In genomic region chr3:47422743-47423142, GRCh38 we compare ENCODE assay signal across 15 cellular contexts. TPM values are rescaled to one million over a fixed set of nuclear protein-coding genes. Genes with fewer than 3 reads are reported as not detected.
DNase-seq lines count a peak whose midpoint lies in the region; ATAC-seq and TF ChIP-seq lines count a peak whose summit lies in the region.
"Had no signal": no experiment of that assay in that cellular context is flagged by ENCODE, and none has a peak within 500 bp of the region (broad histone marks: within the 10 kb centered on the region; RNA-seq: fewer than 3 reads in every experiment).

No MANE protein-coding gene starts in this region.

- H3K36me3 Mint-ChIP-seq in activated T-cell treated with anti-CD3 and anti-CD28 coated beads, Interleukin-2, amount 50 U/mL, for 72 hours (ENCODE audit: insufficient read depth in 2 of 2) = peaks cover 4% of the 10 kb centered on the region in 2 donors
- peaks cover 5% of the 10 kb centered on the region for H3K36me3 Mint-ChIP-seq in T-helper 17 cell (ENCODE audit: low read depth)

- BruUV-seq in OCI-LY7 (replicated peaks; lab: Mats Ljungman, UMichigan) = no TSS peak

- POLR2A ChIA-PET in SK-N-SH (lab: Yijun Ruan, JAX) = interaction anchor here (0.9 to 1.1 kb wide), 2 partner anchors 9 to 42 kb away, joined by 4 read pairs; partner anchors contain the start of gene PTPN23
- POLR2A ChIA-PET in OCI-LY7 (lab: Charles Lee) = interaction anchor here (0.6 kb wide), 1 partner anchor 90 kb away, joined by 3 read pairs; no protein-coding TSS in a partner anchor

- H3K9me3 ChIP-seq in T-helper 17 cell (ENCODE audit: control insufficient read depth, low read length, poor library complexity, severe bottlenecking) (no peaks in the 10 kb centered on the region), duodenal mucosa (ENCODE audit: control insufficient read depth in 1 of 2, low read length in 2 of 2) (no peaks in the 10 kb centered on the region), psoas muscle (no peaks in the 10 kb centered on the region), SK-N-SH (no peaks in the 10 kb centered on the region), OCI-LY7 (ENCODE audit: low read length) (no peaks in the 10 kb centered on the region)
- H3K9me3 ChIP-seq: vagina had no signal

- H3K36me3 ChIP-seq in duodenal mucosa (ENCODE audit: control insufficient read depth in 1 of 2, insufficient read depth in 2 of 2, low read length in 2 of 2) (peaks cover 21 to 62% of the 10 kb centered on the region in 2 donors), psoas muscle (ENCODE audit: insufficient read depth in 1 of 2, low read depth in 1 of 2) (peaks cover 4 to 84% of the 10 kb centered on the region in 2 donors), SK-N-SH (replicated peaks in 1 of 2; ENCODE audit: control insufficient read depth in 1 of 2, insufficient read depth in 2 of 2, low read length in 1 of 2) (peaks cover 3 to 59% of the 10 kb centered on the region in 2 experiments), OCI-LY7 (ENCODE audit: insufficient read depth, low read length) (peaks cover 60% of the 10 kb centered on the region)

- H3K27me3 ChIP-seq in duodenal mucosa (ENCODE audit: control insufficient read depth in 1 of 2, insufficient read depth in 2 of 2, low read length in 2 of 2) = no peaks in the 10 kb centered on the region
- H3K27me3 ChIP-seq in psoas muscle (ENCODE audit: insufficient read depth in 3 of 3, low read length in 2 of 3) = no peaks in the 10 kb centered on the region
- H3K27me3 ChIP-seq in SK-N-SH (ENCODE audit: insufficient read depth) = no peaks in the 10 kb centered on the region
- H3K27me3 ChIP-seq: vagina had no signal

- H3K4me3 Mint-ChIP-seq in activated T-cell treated with anti-CD3 and anti-CD28 coated beads, Interleukin-2, amount 50 U/mL, for 72 hours = no peak overlapping the region
- no peak overlapping the region for H3K4me3 Mint-ChIP-seq in T-helper 17 cell
- H3K4me3 Mint-ChIP-seq: memory B cell had no signal

- peak overlapping the region; percentile 10 for H3K27ac ChIP-seq in duodenal mucosa (ENCODE audit: low read depth, low read length)
- H3K27ac ChIP-seq in psoas muscle = peak overlapping the region; percentile 69
- H3K27ac ChIP-seq in SK-N-SH (ENCODE audit: low read depth in 2 of 2, low read length in 1 of 2) = peak overlapping the region in 1 of 2 experiments; percentile 90; a peak in 1 of 4 replicates
- no peak overlapping the region for H3K27ac ChIP-seq in OCI-LY7 (ENCODE audit: low read depth, low read length, poor library complexity, severe bottlenecking)
- H3K27ac ChIP-seq: epithelial cell of prostate, vagina had no signal

- intact Hi-C loops in psoas muscle (cut with DNase I) (no loop called here), OCI-LY7 (cut with micrococcal nuclease; ENCODE audit: unreplicated experiment) (no loop called here)

- WGBS in psoas muscle, 3 donors = 87 to 92% (median 89%) methylated on average over 9 of the region's 9 CpGs
- 95% methylated on average over 5 of the region's 9 CpGs for WGBS in SK-N-SH (ENCODE audit: low lambda C conversion rate)

- H3K4me3 ChIP-seq in duodenal mucosa (ENCODE audit: low read depth in 1 of 2, low read length in 2 of 2) (no peak overlapping the region), psoas muscle (no peak overlapping the region), SK-N-SH (ENCODE audit: low read depth in 2 of 2, low read length in 1 of 2) (no peak overlapping the region), OCI-LY7 (ENCODE audit: low read depth, low read length, poor library complexity, severe bottlenecking) (no peak overlapping the region)
- H3K4me3 ChIP-seq: vagina had no signal

- no peak for TF ChIP-seq EP300 in SK-N-SH (IDR thresholded peaks at IDR 0.05; ENCODE audit: borderline replicate concordance in 1 of 2, low read depth in 1 of 2, low read length in 1 of 2)

- no peak for TF ChIP-seq RAD21 in SK-N-SH (IDR thresholded peaks at IDR 0.05; ENCODE audit: low read length)

- peaks cover 13% of the 10 kb centered on the region for H3K4me1 Mint-ChIP-seq in activated T-cell treated with anti-CD3 and anti-CD28 coated beads, Interleukin-2, amount 50 U/mL, for 72 hours (ENCODE audit: low read depth)
- peaks cover 11% of the 10 kb centered on the region for H3K4me1 Mint-ChIP-seq in T-helper 17 cell

- DNase-seq in activated T-cell treated with anti-CD3 and anti-CD28 coated beads, Interleukin-2, amount 50 U/mL, for 72 hours = no peak
- no peak for DNase-seq in activated T-cell treated with anti-CD3 and anti-CD28 coated beads, Interleukin-2, amount 50 U/mL, for 1 hour
- DNase-seq in T-helper 17 cell (no peak), psoas muscle (no peak), SK-N-SH (no peak), OCI-LY7 (ENCODE audit: low spot score) (no peak)
- DNase-seq: GDM1, MM.1S, NCI-H187 treated with DMSO at 0.1 percent for 48 hours, occipital lobe had no signal

- H3K9me3 Mint-ChIP-seq in activated T-cell treated with anti-CD3 and anti-CD28 coated beads, Interleukin-2, amount 50 U/mL, for 72 hours = no peaks in the 10 kb centered on the region
- H3K9me3 Mint-ChIP-seq: memory B cell had no signal

- ATAC-seq in activated T-cell treated with anti-CD3 and anti-CD28 coated beads, Interleukin-2, amount 50 U/mL, for 72 hours (replicated peaks in 1 of 2) = no peak
- ATAC-seq in T-helper 17 cell (no peak), psoas muscle (no peak), GM19395 (IDR thresholded peaks at IDR 0.05; ENCODE audit: unreplicated experiment) (no peak)

- H3K79me2 ChIP-seq in SK-N-SH (ENCODE audit: insufficient read depth) = no peaks in the 10 kb centered on the region
- H3K79me2 ChIP-seq in OCI-LY7 (ENCODE audit: insufficient read depth, low read depth, low read length) = no peaks in the 10 kb centered on the region

- H3F3A ChIP-seq in SK-N-SH (replicated peaks; ENCODE audit: insufficient read depth) = peaks cover 11% of the 10 kb centered on the region

- H3K27me3 Mint-ChIP-seq in activated T-cell treated with anti-CD3 and anti-CD28 coated beads, Interleukin-2, amount 50 U/mL, for 72 hours (ENCODE audit: low read depth) = no peaks in the 10 kb centered on the region
- H3K27me3 Mint-ChIP-seq in T-helper 17 cell = no peaks in the 10 kb centered on the region
- H3K27me3 Mint-ChIP-seq: memory B cell had no signal

- H3K4me2 ChIP-seq in SK-N-SH (no peak overlapping the region), OCI-LY7 (ENCODE audit: low read length) (no peak overlapping the region)

- H4K20me1 ChIP-seq in SK-N-SH (ENCODE audit: insufficient read depth) = no peaks in the 10 kb centered on the region
- H4K20me1 ChIP-seq in OCI-LY7 (ENCODE audit: insufficient read depth, low read length) = no peaks in the 10 kb centered on the region

- TF ChIP-seq CTCF in psoas muscle (IDR thresholded peaks at IDR 0.05) (no peak), SK-N-SH (IDR thresholded peaks at IDR 0.05) (no peak), OCI-LY7 (conservative IDR thresholded peaks at IDR 0.05; ENCODE audit: low read length) (no peak)

- H3K4me1 ChIP-seq in duodenal mucosa (ENCODE audit: control insufficient read depth in 1 of 2, insufficient read depth in 2 of 2, low read length in 2 of 2) = peaks cover 46 to 51% of the 10 kb centered on the region in 2 donors
- H3K4me1 ChIP-seq in psoas muscle = peaks cover 13% of the 10 kb centered on the region
- H3K4me1 ChIP-seq in SK-N-SH (ENCODE audit: control insufficient read depth in 1 of 2, insufficient read depth in 2 of 2, low read depth in 1 of 2, low read length in 1 of 2) = peaks cover 0 to 24% of the 10 kb centered on the region in 2 experiments; a peak in 1 of 4 replicates
- H3K4me1 ChIP-seq in OCI-LY7 (ENCODE audit: insufficient read depth, low read length, poor library complexity, severe bottlenecking) = peaks cover 10% of the 10 kb centered on the region

- CTCF ChIA-PET in SK-N-SH (lab: Yijun Ruan, JAX) = interaction anchor here (0.6 to 4.9 kb wide), 6 partner anchors 12 to 53 kb away, joined by 3 to 64 read pairs (median 14); partner anchors contain the start of gene SCAP
- CTCF ChIA-PET in OCI-LY7 (lab: Charles Lee; ENCODE audit: unreplicated experiment) = no interaction called here

- H3K27ac Mint-ChIP-seq in activated T-cell treated with anti-CD3 and anti-CD28 coated beads, Interleukin-2, amount 50 U/mL, for 72 hours = peak overlapping the region; percentile 61
- H3K27ac Mint-ChIP-seq in T-helper 17 cell = peak overlapping the region; percentile 94

- H3K9me2 ChIP-seq in SK-N-SH = no peaks in the 10 kb centered on the region
- H3K9me2 ChIP-seq in OCI-LY7 (ENCODE audit: insufficient read depth, low read length) = no peaks in the 10 kb centered on the region

- H3K9ac ChIP-seq in duodenal mucosa (ENCODE audit: low read depth in 1 of 2, low read length in 2 of 2) = no peak overlapping the region
- no peak overlapping the region for H3K9ac ChIP-seq in SK-N-SH

- H2AFZ ChIP-seq in SK-N-SH (ENCODE audit: low read depth) (no peak overlapping the region), OCI-LY7 (ENCODE audit: low read length) (no peak overlapping the region)

TF ChIP-seq in SK-N-SH, 30 proteins besides CTCF, POLR2A, EP300 and RAD21 (continues in another document):
- no peak for TF ChIP-seq FOXJ3 (CRISPR knock-in tag; IDR thresholded peaks at IDR 0.05)
- TF ChIP-seq MAX (IDR thresholded peaks at IDR 0.05; ENCODE audit: low read depth) = no peak

RNA-seq across cellular contexts. Expression of gene PTPN23, which starts 41.9 kb away (rescaled TPM):
- 10 to 100 TPM; 24.1 to 38.8 TPM for total RNA-seq in activated T-cell treated with anti-CD3 and anti-CD28 coated beads, Interleukin-2, amount 50 U/mL, for 72 hours
- 10 to 100 TPM; 36.8 to 38.6 TPM for total RNA-seq in T-helper 17 cell
- total RNA-seq in psoas muscle = 10 to 100 TPM; 26.8 to 47.5 (median 35.2) TPM
- 10 to 100 TPM; 14.3 to 33.0 (median 15.9) TPM for polyA plus RNA-seq in psoas muscle
- 4.4 and 10.9 TPM in 2 replicates for polyA plus RNA-seq in SK-N-SH (2012; rRNA removed)
- 2.7 and 4.3 TPM in 2 replicates for polyA plus RNA-seq in SK-N-SH (2012; cell fraction: cytosol; rRNA removed)
- polyA plus RNA-seq in SK-N-SH (2012; cell fraction: nucleus; rRNA removed) = 29.6 and 47.7 TPM in 2 replicates
- total RNA-seq in OCI-LY7 (2014; rRNA removed; shearing (Covaris generic)) = 13.6 and 15.5 TPM in 2 replicates
- 40.0 and 41.1 TPM in 2 replicates for total RNA-seq in OCI-LY7 (2022)

RNA-seq across cellular contexts. Expression of gene SCAP, which starts 53.0 kb away (rescaled TPM):
- total RNA-seq in activated T-cell treated with anti-CD3 and anti-CD28 coated beads, Interleukin-2, amount 50 U/mL, for 72 hours = 10 to 100 TPM; 57.3 to 60.4 TPM
- total RNA-seq in T-helper 17 cell (10 to 100 TPM; 78.5 to 81.9 TPM), psoas muscle (10 to 100 TPM; 34.7 to 47.5 (median 40.7) TPM), OCI-LY7 (2022) (69.4 and 70.5 TPM in 2 replicates)
- polyA plus RNA-seq in psoas muscle (10 to 100 TPM; 18.9 to 29.8 (median 20.7) TPM), SK-N-SH (2012; rRNA removed) (22.2 and 28.0 TPM in 2 replicates)
- polyA plus RNA-seq in SK-N-SH (2012; cell fraction: cytosol; rRNA removed) = 10.0 and 16.0 TPM in 2 replicates
- 63.8 and 75.9 TPM in 2 replicates for polyA plus RNA-seq in SK-N-SH (2012; cell fraction: nucleus; rRNA removed)
- 49.6 and 63.7 TPM in 2 replicates for total RNA-seq in OCI-LY7 (2014; rRNA removed; shearing (Covaris generic))
